In the genomic region with DNA sequence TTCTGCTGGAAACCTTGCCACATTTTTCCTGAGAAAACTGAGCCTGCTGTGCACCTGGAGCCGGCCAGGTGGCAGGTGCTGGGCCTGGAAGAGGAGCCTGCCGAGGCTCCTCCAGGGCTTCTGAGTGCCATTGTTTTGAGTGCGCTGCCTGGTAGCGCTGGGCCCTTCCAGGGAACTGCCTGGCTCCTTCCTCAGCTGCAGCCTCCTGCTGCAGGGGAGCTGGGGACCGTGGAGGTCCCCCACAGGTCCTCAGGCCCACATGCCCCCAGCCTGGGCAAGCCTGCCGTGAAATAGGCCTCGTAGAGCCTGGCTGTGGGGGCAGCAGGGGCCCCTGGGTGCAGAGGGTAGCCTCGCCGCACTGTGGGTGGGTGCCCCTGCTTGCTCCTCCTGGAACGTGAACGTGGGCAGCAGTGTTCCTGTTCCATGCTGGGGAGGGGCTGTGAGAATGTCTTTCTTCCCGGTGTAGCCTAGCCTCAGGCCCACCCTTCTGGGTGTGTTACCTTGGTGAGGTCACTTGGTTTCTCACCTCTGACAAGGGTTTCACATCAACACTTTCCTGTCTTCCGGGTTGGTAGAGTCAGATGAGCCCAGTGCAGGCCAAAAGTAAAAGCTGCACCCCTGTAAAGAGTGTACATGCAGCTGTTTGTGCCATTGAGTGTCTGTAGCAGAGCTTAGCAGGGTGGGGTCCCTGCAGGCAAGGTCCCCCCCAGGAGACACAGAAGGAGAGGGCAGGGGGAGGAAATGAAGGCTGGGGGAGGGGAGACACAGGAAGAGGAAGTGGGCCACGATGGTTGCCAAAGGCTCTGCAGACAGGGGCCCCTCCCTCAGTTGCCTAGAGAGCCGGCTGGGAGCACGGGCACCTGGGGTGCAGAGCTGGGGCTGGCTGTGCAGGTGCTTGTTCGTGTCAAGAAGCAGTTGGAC, we compare ENCODE assay signal across 8 cellular contexts. TPM values are rescaled to one million over a fixed set of nuclear protein-coding genes. Genes with fewer than 3 reads are reported as not detected.
A peak's percentile ranks its signal among the peaks of the same experiment; 100 is the strongest.
DNase-seq lines count a peak whose midpoint lies in the region; ATAC-seq and TF ChIP-seq lines count a peak whose summit lies in the region.

No MANE protein-coding gene starts in this region.

- peak overlapping the region; percentile 97 for H3K27ac Mint-ChIP-seq in activated naive CD8-positive, alpha-beta T cell

- TF ChIP-seq POLR2A in IMR-90 (IDR thresholded peaks at IDR 0.05; ENCODE audit: low read depth, low read length): no peak
- peak; percentile 47; the same call in 1 of the 2 replicates for TF ChIP-seq POLR2A in Raji (IDR thresholded peaks at IDR 0.05; ENCODE audit: insufficient read depth, low read depth, low read length)

- no peaks in the 10 kb centered on the region for H3K27me3 Mint-ChIP-seq in activated naive CD8-positive, alpha-beta T cell

- no peak overlapping the region for H3K9ac ChIP-seq in IMR-90 (ENCODE audit: low read depth, low read length)

- no peaks in the 10 kb centered on the region for H3K9me3 Mint-ChIP-seq in activated naive CD8-positive, alpha-beta T cell (ENCODE audit: low read depth)

- no peaks in the 10 kb centered on the region for H3K9me3 ChIP-seq in IMR-90 (ENCODE audit: control insufficient read depth, insufficient read depth, low read length)
- H3K9me3 ChIP-seq in mesodermal cell (ENCODE audit: control insufficient read depth, low read length): no peaks in the 10 kb centered on the region

- H2BK20ac ChIP-seq in IMR-90 (ENCODE audit: low read depth, low read length): no peak overlapping the region

- in situ Hi-C loops in IMR-90 (cut with MboI; ENCODE audit: low sequenced_read_pairs): loop anchor here (10.0 kb wide), 1 partner anchor 124 kb away; no protein-coding TSS in a partner anchor

- peaks cover 4% of the 10 kb centered on the region for H3K36me3 ChIP-seq in GM06990 (ENCODE audit: control insufficient read depth, insufficient read depth, low read length)
- H3K36me3 ChIP-seq in IMR-90 (ENCODE audit: control insufficient read depth, insufficient read depth, low read length): no peaks in the 10 kb centered on the region
- H3K36me3 ChIP-seq in mesodermal cell (ENCODE audit: control insufficient read depth, insufficient read depth, low read length): no peaks in the 10 kb centered on the region

- no peak overlapping the region; the same call in 1 of the 2 replicates for H3K4ac ChIP-seq in IMR-90 (ENCODE audit: low read depth, low read length)

- peak; percentile 72 for ATAC-seq in GM21447 (IDR thresholded peaks at IDR 0.05; ENCODE audit: unreplicated experiment)
- no peak for ATAC-seq in IMR-90 (ENCODE audit: low read depth)

- peak overlapping the region; percentile 37 for H3K4me3 ChIP-seq in GM06990 (replicated peaks; ENCODE audit: low read depth, low read length)
- no peak overlapping the region for H3K4me3 ChIP-seq in IMR-90 (ENCODE audit: insufficient read depth, low read depth, low read length)
- no peak overlapping the region for H3K4me3 ChIP-seq in mesodermal cell (ENCODE audit: extremely low read depth, insufficient read depth, low read length, poor library complexity, severe bottlenecking)

- peaks cover 22% of the 10 kb centered on the region for H3K9me1 ChIP-seq in IMR-90 (ENCODE audit: insufficient read depth, low read length)

- no peak overlapping the region for H2AK9ac ChIP-seq in IMR-90 (replicated peaks; ENCODE audit: low read depth, low read length, poor library complexity)

- no peak overlapping the region for H3K56ac ChIP-seq in IMR-90 (ENCODE audit: extremely low read depth, insufficient read depth, low read length)

- peaks cover 4% of the 10 kb centered on the region for H3K36me3 Mint-ChIP-seq in activated naive CD8-positive, alpha-beta T cell

- peak; percentile 82 for DNase-seq in GM06990 (ENCODE audit: extremely low read depth, insufficient read length)
- no peak for DNase-seq in IMR-90
- no peak for DNase-seq in GM03348 (ENCODE audit: low spot score)
- DNase-seq in amniotic stem cell (lab: John Stamatoyannopoulos, UW): no peak

- H4K5ac ChIP-seq in IMR-90 (ENCODE audit: low read depth, low read length): 0 out of 2 replicates have a peak overlapping the region, but pooled peaks have one; percentile 5

- no peak overlapping the region for H3K4me2 ChIP-seq in IMR-90 (ENCODE audit: low read depth, low read length)

- H2BK15ac ChIP-seq in IMR-90 (ENCODE audit: low read depth, low read length): no peak overlapping the region

- TF ChIP-seq CTCF in GM06990 (IDR thresholded peaks at IDR 0.05; ENCODE audit: insufficient read depth, low read length, poor library complexity, severe bottlenecking) (no peak), IMR-90 (conservative IDR thresholded peaks at IDR 0.05; ENCODE audit: low read depth, low read length) (no peak)

- H3K79me1 ChIP-seq in IMR-90 (ENCODE audit: low read depth in 1 of 2, low read length in 2 of 2): peaks cover 31 to 87% of the 10 kb centered on the region in 2 experiments

- POLR2A ChIA-PET in IMR-90 (lab: Charles Lee; ENCODE audit: unreplicated experiment): no interaction called here

- H3K23ac ChIP-seq in IMR-90 (ENCODE audit: low read depth, low read length): 0 out of 2 replicates have a peak overlapping the region, but pooled peaks have one; percentile 66

- H3K4me1 ChIP-seq in IMR-90 (ENCODE audit: control insufficient read depth, insufficient read depth, low read length) (peaks cover 14% of the 10 kb centered on the region), mesodermal cell (ENCODE audit: control insufficient read depth, insufficient read depth, low read length, poor library complexity, severe bottlenecking) (peaks cover 61% of the 10 kb centered on the region)

- dilution Hi-C loops in IMR-90 (cut with HindIII; ENCODE audit: low sequenced_read_pairs, unreplicated experiment): no loop called here

- no peak overlapping the region for H2BK120ac ChIP-seq in IMR-90 (ENCODE audit: low read depth, low read length)

- no peak overlapping the region for H4K91ac ChIP-seq in IMR-90 (ENCODE audit: insufficient read depth, low read depth, low read length)

- H3K27me3 ChIP-seq in GM06990 (replicated peaks; ENCODE audit: control insufficient read depth, insufficient read depth, low read length) (no peaks in the 10 kb centered on the region), IMR-90 (ENCODE audit: control insufficient read depth, insufficient read depth, low read length) (no peaks in the 10 kb centered on the region)

- intact Hi-C loops in IMR-90 (cut with micrococcal nuclease): no loop called here

- H3K4me3 Mint-ChIP-seq in activated naive CD8-positive, alpha-beta T cell: peak overlapping the region; percentile 86

- peaks cover 96% of the 10 kb centered on the region for H3K4me1 Mint-ChIP-seq in activated naive CD8-positive, alpha-beta T cell (ENCODE audit: low read depth)

- BruUV-seq in IMR-90 (replicated peaks; lab: Mats Ljungman, UMichigan): no TSS peak

- peaks cover 70% of the 10 kb centered on the region for H4K20me1 ChIP-seq in IMR-90 (ENCODE audit: insufficient read depth, low read length)

- 57% methylated on average over 1 of the region's 17 CpGs; no CpG with 5 or more reads in 1 of the 2 experiments for WGBS in IMR-90 (ENCODE audit: extremely low coverage in 2 of 2, insufficient read length in 1 of 2), 2 experiments
- WGBS in mesodermal cell (ENCODE audit: insufficient coverage in 2 of 2), 2 experiments: 84% methylated on average over 13 of the region's 17 CpGs

- CTCF ChIA-PET in IMR-90 (lab: Yijun Ruan, JAX): no interaction called here

- H3K27ac ChIP-seq in IMR-90 (ENCODE audit: insufficient read depth, low read length) (no peak overlapping the region), mesodermal cell (ENCODE audit: low read depth, low read length, severe bottlenecking) (peak overlapping the region; percentile 10)

- H4K8ac ChIP-seq in IMR-90 (ENCODE audit: low read depth in 2 of 2, low read length in 2 of 2): 0 out of 4 replicates have a peak overlapping the region, but pooled peaks of 1 of the 2 experiments have one; percentile 4

- TF ChIP-seq RAD21 in IMR-90 (IDR thresholded peaks at IDR 0.05; ENCODE audit: low read length): no peak

- no peak overlapping the region for H2BK5ac ChIP-seq in IMR-90 (ENCODE audit: low read depth, low read length, poor library complexity, severe bottlenecking)

- no peak overlapping the region; the same call in 1 of the 2 replicates for H3K14ac ChIP-seq in IMR-90 (replicated peaks; ENCODE audit: low read depth, low read length)

- H2AK5ac ChIP-seq in IMR-90 (ENCODE audit: low read depth, low read length): 0 out of 2 replicates have a peak overlapping the region, but pooled peaks have one; percentile 27

- no peak overlapping the region for H3K18ac ChIP-seq in IMR-90 (ENCODE audit: low read depth, low read length)

- peak overlapping the region; percentile 35 for H2AFZ ChIP-seq in IMR-90 (replicated peaks; ENCODE audit: low read length, poor library complexity)

TF ChIP-seq in IMR-90, 13 proteins besides CTCF, POLR2A, EP300 and RAD21 (continues in another document):
- no peak for TF ChIP-seq MAFK (IDR thresholded peaks at IDR 0.05; ENCODE audit: low read depth, low read length)
- TF ChIP-seq BHLHE40 (IDR thresholded peaks at IDR 0.05; ENCODE audit: low read depth, low read length): no peak
- TF ChIP-seq, protein P1, sequence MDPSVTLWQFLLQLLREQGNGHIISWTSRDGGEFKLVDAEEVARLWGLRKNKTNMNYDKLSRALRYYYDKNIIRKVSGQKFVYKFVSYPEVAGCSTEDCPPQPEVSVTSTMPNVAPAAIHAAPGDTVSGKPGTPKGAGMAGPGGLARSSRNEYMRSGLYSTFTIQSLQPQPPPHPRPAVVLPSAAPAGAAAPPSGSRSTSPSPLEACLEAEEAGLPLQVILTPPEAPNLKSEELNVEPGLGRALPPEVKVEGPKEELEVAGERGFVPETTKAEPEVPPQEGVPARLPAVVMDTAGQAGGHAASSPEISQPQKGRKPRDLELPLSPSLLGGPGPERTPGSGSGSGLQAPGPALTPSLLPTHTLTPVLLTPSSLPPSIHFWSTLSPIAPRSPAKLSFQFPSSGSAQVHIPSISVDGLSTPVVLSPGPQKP (IDR thresholded peaks at IDR 0.05; ENCODE audit: borderline replicate concordance, low read depth, low read length): no peak
- no peak for TF ChIP-seq NFE2L2 (IDR thresholded peaks at IDR 0.05; ENCODE audit: low read depth, low read length)
- no peak for TF ChIP-seq FOS (IDR thresholded peaks at IDR 0.05; ENCODE audit: low read depth, low read length)
- TF ChIP-seq RFX5 (IDR thresholded peaks at IDR 0.05; ENCODE audit: low read depth, low read length): no peak
- no peak for TF ChIP-seq MAZ (IDR thresholded peaks at IDR 0.05; ENCODE audit: borderline replicate concordance, low read depth, low read length)
- no peak for TF ChIP-seq CHD1 (IDR thresholded peaks at IDR 0.05; ENCODE audit: low read depth, low read length)
- TF ChIP-seq MXI1 (IDR thresholded peaks at IDR 0.05; ENCODE audit: borderline replicate concordance, low read depth, low read length): no peak
- no peak for TF ChIP-seq RCOR1 (IDR thresholded peaks at IDR 0.05; ENCODE audit: insufficient replicate concordance, low read length)

RNA-seq across cellular contexts. Expression of gene KLF13, which starts 34.5 kb away (rescaled TPM):
- total RNA-seq in IMR-90 (2012; rRNA removed): 9.5 and 10.8 TPM in 2 replicates
- polyA plus RNA-seq in IMR-90 (2012; rRNA removed): 10.6 and 11.8 TPM in 2 replicates
- polyA plus RNA-seq in IMR-90 (2012; cell fraction: cytosol; rRNA removed): 4.8 and 6.4 TPM in 2 replicates
- polyA plus RNA-seq in IMR-90 (2012; cell fraction: nucleus; rRNA removed; ENCODE audit: low replicate concordance): 5.8 and 7.8 TPM in 2 replicates
- 45.0 TPM for polyA plus RNA-seq in mesodermal cell (2013, experiment 1 of 2)
- 49.5 TPM for polyA plus RNA-seq in mesodermal cell (2013, experiment 2 of 2)
